ENCODE assay signal across 9 cellular contexts in genomic region chr16:31200821-31201510, GRCh38. TPM values are rescaled to one million over a fixed set of nuclear protein-coding genes. Genes with fewer than 3 reads are reported as not detected.
DNase-seq lines count a peak whose midpoint lies in the region; ATAC-seq, FAIRE-seq and TF ChIP-seq lines count a peak whose summit lies in the region.
"Had no signal": no experiment of that assay in that cellular context is flagged by ENCODE, and none has a peak within 500 bp of the region (broad histone marks: within the 10 kb centered on the region; RNA-seq: fewer than 3 reads in every experiment).

No MANE protein-coding gene starts in this region.

- peaks cover 11% of the 10 kb centered on the region for H3K36me3 Mint-ChIP-seq in CD4-positive, CD25-positive, alpha-beta regulatory T cell

- no peaks in the 10 kb centered on the region for H4K20me1 ChIP-seq in MM.1S (ENCODE audit: insufficient read depth, low read length)
- peaks cover 6% of the 10 kb centered on the region for H4K20me1 ChIP-seq in HepG2 (ENCODE audit: insufficient read depth, low read length)

- H3F3A ChIP-seq in MM.1S (ENCODE audit: insufficient read depth, low read length) = peaks cover 15% of the 10 kb centered on the region; the same call in 1 of the 2 replicates

- H3K4me3 ChIP-seq in CD4-positive, CD25-positive, alpha-beta regulatory T cell (ENCODE audit: low read depth, low read length) = peak overlapping the region; percentile 58
- H3K4me3 ChIP-seq in MM.1S (ENCODE audit: low read length) = 0 out of 2 replicates have a peak overlapping the region, but pooled peaks have one; percentile 80
- H3K4me3 ChIP-seq in HepG2 (replicated peaks in 1 of 3; ENCODE audit: insufficient read depth in 1 of 3, low read depth in 2 of 3, low read length in 3 of 3) = peak overlapping the region in 1 of 3 experiments; percentile 77; a peak in 1 of 6 replicates

- in situ Hi-C loops in HepG2 (cut with HindIII; ENCODE audit: extremely low pct_ligation_motif_present, low pct_unique_long_range_greater_than_20kb) = loop anchor here (25.0 kb wide), 2 partner anchors 236 to 661 kb away; partner anchors contain the start of genes COX6A2, ZNF267 and ZNF843

- H3K27me3 ChIP-seq in CD4-positive, CD25-positive, alpha-beta regulatory T cell (ENCODE audit: control insufficient read depth, insufficient read depth, low read length) = no peaks in the 10 kb centered on the region
- H3K27me3 ChIP-seq in MM.1S (replicated peaks; ENCODE audit: insufficient read depth, low read length) (no peaks in the 10 kb centered on the region), HepG2 (ENCODE audit: control insufficient read depth in 1 of 2, insufficient read depth in 2 of 2, low read length in 2 of 2) (peaks cover 0 to 28% of the 10 kb centered on the region in 2 experiments; a peak in 4 of 5 replicates)

- POLR2A ChIA-PET in HepG2 (lab: Yijun Ruan, JAX) = interaction anchor here (0.8 to 2.9 kb wide), 8 partner anchors 8 to 252 kb away, joined by 3 to 34 read pairs (median 4); partner anchors contain the start of gene FUS

- FAIRE-seq in HepG2 (lab: Jason Lieb, UNC) = peak; percentile 43

- H3K27ac Mint-ChIP-seq in CD4-positive, CD25-positive, alpha-beta regulatory T cell = peak overlapping the region; percentile 72 to 90 (median 84)

- 43% methylated on average over 7 of the region's 7 CpGs for WGBS in HepG2 (ENCODE audit: low lambda C conversion rate)

- peak; percentile 41 to 47 for ATAC-seq in CD4-positive, CD25-positive, alpha-beta regulatory T cell (ENCODE audit: low read depth in 2 of 2)
- ATAC-seq in HepG2 (peak; percentile 10), GM21423 (IDR thresholded peaks at IDR 0.05; ENCODE audit: unreplicated experiment) (no peak), GM19455 (IDR thresholded peaks at IDR 0.05; ENCODE audit: unreplicated experiment) (no peak), GM18909 (IDR thresholded peaks at IDR 0.05; ENCODE audit: poor library complexity, unreplicated experiment) (no peak)

- TF ChIP-seq EP300 in HepG2 (IDR thresholded peaks at IDR 0.05; ENCODE audit: low read depth in 2 of 2, low read length in 2 of 2) (no peak), HepG2 (CRISPR knock-in tag; IDR thresholded peaks at IDR 0.05; ENCODE audit: borderline replicate concordance) (no peak)

- TF ChIP-seq RAD21 in HepG2 (CRISPR knock-in tag; IDR thresholded peaks at IDR 0.05) = no peak

- H3K4me1 ChIP-seq in CD4-positive, CD25-positive, alpha-beta regulatory T cell (ENCODE audit: control insufficient read depth, insufficient read depth, low read length, poor library complexity, severe bottlenecking) = peaks cover 27% of the 10 kb centered on the region
- H3K4me1 ChIP-seq in MM.1S (ENCODE audit: low read length) (peaks cover 10% of the 10 kb centered on the region; the same call in 1 of the 2 replicates), HepG2 (ENCODE audit: insufficient read depth, low read length) (peaks cover 42% of the 10 kb centered on the region)

- CTCF ChIA-PET in HepG2 (lab: Yijun Ruan, JAX; ENCODE audit: low intra/inter-chr PET ratio, low total read pairs) = no interaction called here

- H2AFZ ChIP-seq in MM.1S (ENCODE audit: low read length) = no peak overlapping the region
- H2AFZ ChIP-seq in HepG2 (ENCODE audit: low read length) = no peak overlapping the region

- DNase-seq in CD4-positive, CD25-positive, alpha-beta regulatory T cell = peak in 2 of 3 donors; percentile 53 to 88
- DNase-seq in MM.1S = no peak
- peak; percentile 76 for DNase-seq in activated effector memory CD4-positive, alpha-beta T cell treated with anti-CD3 and anti-CD28 coated beads, Interleukin-2, amount 50 U/mL, for 16 hours
- no peak for DNase-seq in HepG2 (ENCODE audit: low spot score)
- no peak for DNase-seq in COLO668 (lab: John Stamatoyannopoulos, UW; ENCODE audit: unreplicated experiment)

- no peak for TF ChIP-seq CTCF in MM.1S (IDR thresholded peaks at IDR 0.05; ENCODE audit: low read length)
- TF ChIP-seq CTCF in HepG2 (CRISPR knock-in tag; IDR thresholded peaks at IDR 0.05) = no peak

- peak; percentile 14 to 33; a peak in 2 of 4 replicates for TF ChIP-seq POLR2A in HepG2 (IDR thresholded peaks at IDR 0.05; ENCODE audit: insufficient read depth in 1 of 2, low read depth in 2 of 2, low read length in 2 of 2)

- H3K9ac ChIP-seq in MM.1S (ENCODE audit: low read length) (no peak overlapping the region), HepG2 (ENCODE audit: insufficient read depth, low read depth, low read length) (no peak overlapping the region)

- H3K9me2 ChIP-seq in MM.1S (replicated peaks; ENCODE audit: insufficient read depth, low read length) = no peaks in the 10 kb centered on the region

- no peaks in the 10 kb centered on the region for H3K9me3 Mint-ChIP-seq in CD4-positive, CD25-positive, alpha-beta regulatory T cell

- peaks cover 20 to 60% (median 41%) of the 10 kb centered on the region in 4 donors for H3K4me1 Mint-ChIP-seq in CD4-positive, CD25-positive, alpha-beta regulatory T cell

- intact Hi-C loops in HepG2 (cut with micrococcal nuclease; ENCODE audit: unreplicated experiment) = loop anchor here (5.0 kb wide), 1 partner anchor 241 kb away; the partner anchor contains the start of gene ZNF843

- peaks cover 11% of the 10 kb centered on the region for H3K27me3 Mint-ChIP-seq in CD4-positive, CD25-positive, alpha-beta regulatory T cell

- peaks cover 11% of the 10 kb centered on the region for H3K36me3 ChIP-seq in CD4-positive, CD25-positive, alpha-beta regulatory T cell (ENCODE audit: control insufficient read depth, insufficient read depth, low read length)
- H3K36me3 ChIP-seq in MM.1S (replicated peaks; ENCODE audit: insufficient read depth, low read length) (no peaks in the 10 kb centered on the region), HepG2 (replicated peaks in 1 of 2; ENCODE audit: control insufficient read depth in 1 of 2, insufficient read depth in 2 of 2, low read length in 2 of 2) (peaks cover 4 to 5% of the 10 kb centered on the region in 2 experiments; a peak in 3 of 5 replicates)

- H3K4me3 Mint-ChIP-seq in CD4-positive, CD25-positive, alpha-beta regulatory T cell = peak overlapping the region; percentile 91 to 95 (median 92)

- H3K4me2 ChIP-seq in MM.1S (ENCODE audit: low read depth, low read length) (peak overlapping the region; percentile 81; the same call in 1 of the 2 replicates), HepG2 (ENCODE audit: low read depth, low read length) (peak overlapping the region; percentile 92; the same call in 1 of the 2 replicates)

- H3K27ac ChIP-seq in CD4-positive, CD25-positive, alpha-beta regulatory T cell (ENCODE audit: insufficient read depth, low read length, poor library complexity, severe bottlenecking) = no peak overlapping the region
- no peak overlapping the region for H3K27ac ChIP-seq in MM.1S (ENCODE audit: low read length)
- H3K27ac ChIP-seq in HepG2 (ENCODE audit: extremely low read length, insufficient read depth, low read length) = no peak overlapping the region

- BruUV-seq in HepG2 (replicated peaks; lab: Mats Ljungman, UMichigan) = no TSS peak

- no peaks in the 10 kb centered on the region for H3K9me3 ChIP-seq in CD4-positive, CD25-positive, alpha-beta regulatory T cell (ENCODE audit: control insufficient read depth in 2 of 2, low read length in 2 of 2)
- H3K9me3 ChIP-seq in MM.1S (replicated peaks; ENCODE audit: insufficient read depth, low read length) (no peaks in the 10 kb centered on the region), HepG2 (ENCODE audit: low read length) (no peaks in the 10 kb centered on the region)

- H3K79me2 ChIP-seq in MM.1S (ENCODE audit: low read length) = no peaks in the 10 kb centered on the region
- H3K79me2 ChIP-seq in HepG2 (ENCODE audit: insufficient read depth, low read length) = no peaks in the 10 kb centered on the region

RNA-seq across cellular contexts. Expression of gene PYCARD, which starts 1.6 kb away (rescaled TPM):
- 25.0 TPM for total RNA-seq in CD4-positive, CD25-positive, alpha-beta regulatory T cell
- 10 to 100 TPM; 50.6 to 82.9 (median 68.3) TPM for polyA plus RNA-seq in CD4-positive, CD25-positive, alpha-beta regulatory T cell
- total RNA-seq in HepG2 (2016; rRNA removed; fragmentation: Illumina TruSeq; extraction: Trizol) = 4.4 and 4.8 TPM in 2 replicates
- total RNA-seq in HepG2 (2016; cell fraction: cytosol; rRNA removed; fragmentation: Illumina TruSeq; extraction: Trizol; ENCODE audit: low read depth) = 3.8 and 4.5 TPM in 2 replicates
- total RNA-seq in HepG2 (2016; cell fraction: insoluble cytoplasmic fraction; rRNA removed; fragmentation: Illumina TruSeq; extraction: Trizol) = 3.7 and 4.7 TPM in 2 replicates
- 3.8 and 5.0 TPM in 2 replicates for total RNA-seq in HepG2 (2016; cell fraction: membrane; rRNA removed; fragmentation: Illumina TruSeq; extraction: Trizol)
- 1.8 and 2.4 TPM in 2 replicates for total RNA-seq in HepG2 (2016; cell fraction: nucleus; rRNA removed; fragmentation: Illumina TruSeq; extraction: Trizol)
- 6.0 and 9.2 TPM in 2 replicates for polyA plus RNA-seq in HepG2 (2011; rRNA removed)
- polyA plus RNA-seq in HepG2 (2011; cell fraction: cytosol; rRNA removed) = 3.7 and 11.2 TPM in 2 replicates
- 7.2 and 9.7 TPM in 2 replicates for polyA plus RNA-seq in HepG2 (2011; cell fraction: nucleus; rRNA removed)
- 3.6 and 4.1 TPM in 2 replicates for polyA plus RNA-seq in HepG2 (2012)
- polyA plus RNA-seq in HepG2 (2016; cell fraction: cytosol; fragmentation: Illumina TruSeq; extraction: Trizol; ENCODE audit: low read depth) = 3.8 and 5.0 TPM in 2 replicates
- polyA plus RNA-seq in HepG2 (2016; cell fraction: insoluble cytoplasmic fraction; fragmentation: Illumina TruSeq; extraction: Trizol; ENCODE audit: low read depth) = 4.4 and 4.5 TPM in 2 replicates
- polyA plus RNA-seq in HepG2 (2016; cell fraction: membrane; fragmentation: Illumina TruSeq; extraction: Trizol; ENCODE audit: low read depth) = 2.7 and 3.2 TPM in 2 replicates
- 0.87 and 3.1 TPM in 2 replicates for polyA plus RNA-seq in HepG2 (2016; cell fraction: nucleus; fragmentation: Illumina TruSeq; extraction: Trizol; ENCODE audit: insufficient read depth, low read depth)
- polyA minus RNA-seq in HepG2 (2011; rRNA and poly(A)+ RNA removed; ENCODE audit: low replicate concordance) = 7.8 TPM in 1 of 2 replicates, not detected in the other
- 2.7 and 4.6 TPM in 2 replicates for polyA minus RNA-seq in HepG2 (2011; cell fraction: cytosol; rRNA and poly(A)+ RNA removed)
- polyA minus RNA-seq in HepG2 (2011; cell fraction: nucleus; rRNA and poly(A)+ RNA removed) = 0.64 TPM in 1 of 2 replicates, not detected in the other

RNA-seq across cellular contexts. Expression of gene TRIM72, which starts 13.0 kb away (rescaled TPM):
- 0.20 TPM for total RNA-seq in CD4-positive, CD25-positive, alpha-beta regulatory T cell
- polyA plus RNA-seq in CD4-positive, CD25-positive, alpha-beta regulatory T cell = not detected
- total RNA-seq in HepG2 (2016; rRNA removed; fragmentation: Illumina TruSeq; extraction: Trizol) = not detected in 2 replicates
- total RNA-seq in HepG2 (2016; cell fraction: cytosol; rRNA removed; fragmentation: Illumina TruSeq; extraction: Trizol; ENCODE audit: low read depth) = not detected in 2 replicates
- not detected in 2 replicates for total RNA-seq in HepG2 (2016; cell fraction: insoluble cytoplasmic fraction; rRNA removed; fragmentation: Illumina TruSeq; extraction: Trizol)
- total RNA-seq in HepG2 (2016; cell fraction: membrane; rRNA removed; fragmentation: Illumina TruSeq; extraction: Trizol) = not detected in 2 replicates
- not detected in 2 replicates for total RNA-seq in HepG2 (2016; cell fraction: nucleus; rRNA removed; fragmentation: Illumina TruSeq; extraction: Trizol)
- not detected in 2 replicates for polyA plus RNA-seq in HepG2 (2011; rRNA removed)
- not detected in 2 replicates for polyA plus RNA-seq in HepG2 (2011; cell fraction: cytosol; rRNA removed)
- polyA plus RNA-seq in HepG2 (2011; cell fraction: nucleus; rRNA removed) = 0.05 TPM in 1 of 2 replicates, not detected in the other
- not detected in 2 replicates for polyA plus RNA-seq in HepG2 (2012)
- polyA plus RNA-seq in HepG2 (2016; cell fraction: cytosol; fragmentation: Illumina TruSeq; extraction: Trizol; ENCODE audit: low read depth) = not detected in 2 replicates
- polyA plus RNA-seq in HepG2 (2016; cell fraction: insoluble cytoplasmic fraction; fragmentation: Illumina TruSeq; extraction: Trizol; ENCODE audit: low read depth) = not detected in 2 replicates
- not detected in 2 replicates for polyA plus RNA-seq in HepG2 (2016; cell fraction: membrane; fragmentation: Illumina TruSeq; extraction: Trizol; ENCODE audit: low read depth)
- not detected in 2 replicates for polyA plus RNA-seq in HepG2 (2016; cell fraction: nucleus; fragmentation: Illumina TruSeq; extraction: Trizol; ENCODE audit: insufficient read depth, low read depth)
- polyA minus RNA-seq in HepG2 (2011; rRNA and poly(A)+ RNA removed; ENCODE audit: low replicate concordance) = 0.02 TPM in 1 of 2 replicates, not detected in the other
- not detected in 2 replicates for polyA minus RNA-seq in HepG2 (2011; cell fraction: cytosol; rRNA and poly(A)+ RNA removed)
- polyA minus RNA-seq in HepG2 (2011; cell fraction: nucleus; rRNA and poly(A)+ RNA removed) = not detected in 2 replicates
- total RNA-seq: glomerular endothelial cell had no signal

RNA-seq across cellular contexts. Expression of gene PYDC1, which starts 16.0 kb away (rescaled TPM):
- total RNA-seq in CD4-positive, CD25-positive, alpha-beta regulatory T cell = not detected
- not detected for polyA plus RNA-seq in CD4-positive, CD25-positive, alpha-beta regulatory T cell
- not detected in 2 replicates for total RNA-seq in HepG2 (2016; rRNA removed; fragmentation: Illumina TruSeq; extraction: Trizol)
- total RNA-seq in HepG2 (2016; cell fraction: cytosol; rRNA removed; fragmentation: Illumina TruSeq; extraction: Trizol; ENCODE audit: low read depth) = not detected in 2 replicates
- not detected in 2 replicates for total RNA-seq in HepG2 (2016; cell fraction: insoluble cytoplasmic fraction; rRNA removed; fragmentation: Illumina TruSeq; extraction: Trizol)
- not detected in 2 replicates for total RNA-seq in HepG2 (2016; cell fraction: membrane; rRNA removed; fragmentation: Illumina TruSeq; extraction: Trizol)
- not detected in 2 replicates for total RNA-seq in HepG2 (2016; cell fraction: nucleus; rRNA removed; fragmentation: Illumina TruSeq; extraction: Trizol)
- polyA plus RNA-seq in HepG2 (2011; rRNA removed) = not detected in 2 replicates
- polyA plus RNA-seq in HepG2 (2011; cell fraction: cytosol; rRNA removed) = not detected in 2 replicates
- polyA plus RNA-seq in HepG2 (2011; cell fraction: nucleus; rRNA removed) = not detected in 2 replicates
- not detected in 2 replicates for polyA plus RNA-seq in HepG2 (2012)
- not detected in 2 replicates for polyA plus RNA-seq in HepG2 (2016; cell fraction: cytosol; fragmentation: Illumina TruSeq; extraction: Trizol; ENCODE audit: low read depth)
- not detected in 2 replicates for polyA plus RNA-seq in HepG2 (2016; cell fraction: insoluble cytoplasmic fraction; fragmentation: Illumina TruSeq; extraction: Trizol; ENCODE audit: low read depth)
- polyA plus RNA-seq in HepG2 (2016; cell fraction: membrane; fragmentation: Illumina TruSeq; extraction: Trizol; ENCODE audit: low read depth) = not detected in 2 replicates
- polyA plus RNA-seq in HepG2 (2016; cell fraction: nucleus; fragmentation: Illumina TruSeq; extraction: Trizol; ENCODE audit: insufficient read depth, low read depth) = not detected in 2 replicates
- not detected in 2 replicates for polyA minus RNA-seq in HepG2 (2011; rRNA and poly(A)+ RNA removed; ENCODE audit: low replicate concordance)
- not detected in 2 replicates for polyA minus RNA-seq in HepG2 (2011; cell fraction: cytosol; rRNA and poly(A)+ RNA removed)
- not detected in 2 replicates for polyA minus RNA-seq in HepG2 (2011; cell fraction: nucleus; rRNA and poly(A)+ RNA removed)
- total RNA-seq: glomerular endothelial cell had no signal

RNA-seq across cellular contexts. Expression of gene FUS, which starts 21.0 kb away (rescaled TPM):
- total RNA-seq in CD4-positive, CD25-positive, alpha-beta regulatory T cell = 918 TPM
- 100 to 1,000 TPM; 119 to 147 (median 132) TPM for polyA plus RNA-seq in CD4-positive, CD25-positive, alpha-beta regulatory T cell
- 64.8 and 68.1 TPM in 2 replicates for total RNA-seq in HepG2 (2016; rRNA removed; fragmentation: Illumina TruSeq; extraction: Trizol)
- 132 and 135 TPM in 2 replicates for total RNA-seq in HepG2 (2016; cell fraction: cytosol; rRNA removed; fragmentation: Illumina TruSeq; extraction: Trizol; ENCODE audit: low read depth)
- 65.7 and 69.2 TPM in 2 replicates for total RNA-seq in HepG2 (2016; cell fraction: insoluble cytoplasmic fraction; rRNA removed; fragmentation: Illumina TruSeq; extraction: Trizol)
- 107 and 110 TPM in 2 replicates for total RNA-seq in HepG2 (2016; cell fraction: membrane; rRNA removed; fragmentation: Illumina TruSeq; extraction: Trizol)
- total RNA-seq in HepG2 (2016; cell fraction: nucleus; rRNA removed; fragmentation: Illumina TruSeq; extraction: Trizol) = 164 and 176 TPM in 2 replicates
- 168 and 176 TPM in 2 replicates for polyA plus RNA-seq in HepG2 (2011; rRNA removed)
- polyA plus RNA-seq in HepG2 (2011; cell fraction: cytosol; rRNA removed) = 81.1 and 83.9 TPM in 2 replicates
- polyA plus RNA-seq in HepG2 (2011; cell fraction: nucleus; rRNA removed) = 401 and 461 TPM in 2 replicates
- polyA plus RNA-seq in HepG2 (2012) = 485 and 576 TPM in 2 replicates
- polyA plus RNA-seq in HepG2 (2016; cell fraction: cytosol; fragmentation: Illumina TruSeq; extraction: Trizol; ENCODE audit: low read depth) = 70.9 and 79.9 TPM in 2 replicates
- polyA plus RNA-seq in HepG2 (2016; cell fraction: insoluble cytoplasmic fraction; fragmentation: Illumina TruSeq; extraction: Trizol; ENCODE audit: low read depth) = 475 and 565 TPM in 2 replicates
- polyA plus RNA-seq in HepG2 (2016; cell fraction: membrane; fragmentation: Illumina TruSeq; extraction: Trizol; ENCODE audit: low read depth) = 78.4 and 96.5 TPM in 2 replicates
- 1,051 and 1,103 TPM in 2 replicates for polyA plus RNA-seq in HepG2 (2016; cell fraction: nucleus; fragmentation: Illumina TruSeq; extraction: Trizol; ENCODE audit: insufficient read depth, low read depth)
- 149 and 213 TPM in 2 replicates for polyA minus RNA-seq in HepG2 (2011; rRNA and poly(A)+ RNA removed; ENCODE audit: low replicate concordance)
- polyA minus RNA-seq in HepG2 (2011; cell fraction: cytosol; rRNA and poly(A)+ RNA removed) = 117 and 135 TPM in 2 replicates
- 379 and 413 TPM in 2 replicates for polyA minus RNA-seq in HepG2 (2011; cell fraction: nucleus; rRNA and poly(A)+ RNA removed)

RNA-seq across cellular contexts. Expression of gene PRSS36, which starts 51.1 kb away (rescaled TPM):
- 0.39 TPM for total RNA-seq in CD4-positive, CD25-positive, alpha-beta regulatory T cell
- polyA plus RNA-seq in CD4-positive, CD25-positive, alpha-beta regulatory T cell = 1 to 10 TPM in 3 of 4 donors, under 1 TPM in 1; 0.46 to 1.4 (median 1.2) TPM
- 1.1 and 1.5 TPM in 2 replicates for total RNA-seq in HepG2 (2016; rRNA removed; fragmentation: Illumina TruSeq; extraction: Trizol)
- total RNA-seq in HepG2 (2016; cell fraction: cytosol; rRNA removed; fragmentation: Illumina TruSeq; extraction: Trizol; ENCODE audit: low read depth) = 2.5 and 3.6 TPM in 2 replicates
- total RNA-seq in HepG2 (2016; cell fraction: insoluble cytoplasmic fraction; rRNA removed; fragmentation: Illumina TruSeq; extraction: Trizol) = 0.79 and 2.2 TPM in 2 replicates
- 3.2 and 4.8 TPM in 2 replicates for total RNA-seq in HepG2 (2016; cell fraction: membrane; rRNA removed; fragmentation: Illumina TruSeq; extraction: Trizol)
- total RNA-seq in HepG2 (2016; cell fraction: nucleus; rRNA removed; fragmentation: Illumina TruSeq; extraction: Trizol) = 1.1 and 1.8 TPM in 2 replicates
- 2.1 and 2.7 TPM in 2 replicates for polyA plus RNA-seq in HepG2 (2011; rRNA removed)
- 0.95 and 2.1 TPM in 2 replicates for polyA plus RNA-seq in HepG2 (2011; cell fraction: cytosol; rRNA removed)
- 1.9 and 2.8 TPM in 2 replicates for polyA plus RNA-seq in HepG2 (2011; cell fraction: nucleus; rRNA removed)
- polyA plus RNA-seq in HepG2 (2012) = 0.71 and 1.5 TPM in 2 replicates
- polyA plus RNA-seq in HepG2 (2016; cell fraction: cytosol; fragmentation: Illumina TruSeq; extraction: Trizol; ENCODE audit: low read depth) = 2.1 and 2.2 TPM in 2 replicates
- polyA plus RNA-seq in HepG2 (2016; cell fraction: insoluble cytoplasmic fraction; fragmentation: Illumina TruSeq; extraction: Trizol; ENCODE audit: low read depth) = 2.1 and 2.5 TPM in 2 replicates
- polyA plus RNA-seq in HepG2 (2016; cell fraction: membrane; fragmentation: Illumina TruSeq; extraction: Trizol; ENCODE audit: low read depth) = 0.93 and 4.0 TPM in 2 replicates
- polyA plus RNA-seq in HepG2 (2016; cell fraction: nucleus; fragmentation: Illumina TruSeq; extraction: Trizol; ENCODE audit: insufficient read depth, low read depth) = 1.3 and 3.1 TPM in 2 replicates
- polyA minus RNA-seq in HepG2 (2011; rRNA and poly(A)+ RNA removed; ENCODE audit: low replicate concordance) = 0.76 and 9.9 TPM in 2 replicates
- polyA minus RNA-seq in HepG2 (2011; cell fraction: cytosol; rRNA and poly(A)+ RNA removed) = 0.20 and 0.44 TPM in 2 replicates
- 1.3 TPM in 1 of 2 replicates, not detected in the other for polyA minus RNA-seq in HepG2 (2011; cell fraction: nucleus; rRNA and poly(A)+ RNA removed)
- total RNA-seq: glomerular endothelial cell had no signal

Comparison
In these comparisons a context has a peak if more than half of its experiments do, and no peak if none do; other contexts are left out.
1. ATAC-seq: peak in CD4-positive, CD25-positive, alpha-beta regulatory T cell (2 of 2) and HepG2 (single experiment); none in GM21423 (single experiment), GM19455 (single experiment) and GM18909 (single experiment).
2. DNase-seq: peak in CD4-positive, CD25-positive, alpha-beta regulatory T cell (2 of 3) and activated effector memory CD4-positive, alpha-beta T cell treated with anti-CD3 and anti-CD28 coated beads, Interleukin-2, amount 50 U/mL, for 16 hours (single experiment); none in MM.1S (single experiment), HepG2 (single experiment) and COLO668 (single experiment).